Comparison of ENCODE assay signal across 11 cellular contexts in the genomic region with DNA sequence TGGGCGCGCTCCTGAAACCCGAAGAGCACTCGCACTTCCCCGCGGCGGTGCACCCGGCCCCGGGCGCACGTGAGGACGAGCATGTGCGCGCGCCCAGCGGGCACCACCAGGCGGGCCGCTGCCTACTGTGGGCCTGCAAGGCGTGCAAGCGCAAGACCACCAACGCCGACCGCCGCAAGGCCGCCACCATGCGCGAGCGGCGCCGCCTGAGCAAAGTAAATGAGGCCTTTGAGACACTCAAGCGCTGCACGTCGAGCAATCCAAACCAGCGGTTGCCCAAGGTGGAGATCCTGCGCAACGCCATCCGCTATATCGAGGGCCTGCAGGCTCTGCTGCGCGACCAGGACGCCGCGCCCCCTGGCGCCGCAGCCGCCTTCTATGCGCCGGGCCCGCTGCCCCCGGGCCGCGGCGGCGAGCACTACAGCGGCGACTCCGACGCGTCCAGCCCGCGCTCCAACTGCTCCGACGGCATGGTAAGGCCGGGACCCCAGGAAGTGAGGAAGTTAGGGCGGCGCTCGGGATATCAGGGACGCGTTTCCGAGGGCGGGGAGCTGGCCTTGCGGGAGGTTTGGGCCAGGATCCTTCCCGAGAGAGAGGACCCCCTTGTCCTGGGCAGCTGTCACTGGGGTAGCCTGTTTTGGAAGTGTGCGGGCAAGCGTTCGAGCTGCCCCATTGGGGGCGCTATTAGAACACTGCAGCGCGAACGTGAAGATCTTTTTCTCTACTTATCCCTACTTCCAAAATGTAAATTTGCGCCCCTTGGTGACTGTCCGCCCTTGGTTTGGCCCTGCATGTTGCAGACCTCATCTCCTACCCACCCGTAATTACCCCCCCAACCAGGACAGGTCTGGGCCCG. TPM values are rescaled to one million over a fixed set of nuclear protein-coding genes. Genes with fewer than 3 reads are reported as not detected.
DNase-seq lines count a peak whose midpoint lies in the region; ATAC-seq, FAIRE-seq and TF ChIP-seq lines count a peak whose summit lies in the region.
"Had no signal": no experiment of that assay in that cellular context is flagged by ENCODE, and none has a peak within 500 bp of the region (broad histone marks: within the 10 kb centered on the region; RNA-seq: fewer than 3 reads in every experiment).

No MANE protein-coding gene starts in this region.

- peak; percentile 62 for TF ChIP-seq CTCF in Panc1 (IDR thresholded peaks at IDR 0.05)
- TF ChIP-seq CTCF in cardiac muscle cell (IDR thresholded peaks at IDR 0.05; ENCODE audit: low read depth, low read length), result peak; percentile 20
- TF ChIP-seq CTCF in psoas muscle (IDR thresholded peaks at IDR 0.05), result peak; percentile 50

- H3K4me1 ChIP-seq in Panc1 (ENCODE audit: control insufficient read depth, insufficient read depth, low read length) (no peaks in the 10 kb centered on the region), cardiac muscle cell (ENCODE audit: low read depth) (no peaks in the 10 kb centered on the region), psoas muscle (peaks cover 10% of the 10 kb centered on the region)

- ATAC-seq in Panc1, result 0 out of 2 replicates have a peak, but pooled peaks have one; percentile 48
- peak; percentile 33 to 69 (median 65) for ATAC-seq in psoas muscle
- no peak for ATAC-seq in GM18909 (IDR thresholded peaks at IDR 0.05; ENCODE audit: poor library complexity, unreplicated experiment)

- CTCF ChIA-PET in Panc1 (lab: Charles Lee), result interaction anchor here (1.2 kb wide), 1 partner anchor 121 kb away, joined by 3 read pairs; no protein-coding TSS in a partner anchor

- no peak for TF ChIP-seq POLR2A in GM12892 (IDR thresholded peaks at IDR 0.05; ENCODE audit: low read depth, low read length)

- intact Hi-C loops in Panc1 (cut with micrococcal nuclease; ENCODE audit: unreplicated experiment), result no loop called here
- intact Hi-C loops in psoas muscle (cut with DNase I), result loop anchor here (2.0 to 10.0 kb wide), 6 partner anchors 33 to 645 kb away; a partner anchor contains a TSS

- POLR2A ChIA-PET in Panc1 (lab: Charles Lee), result no interaction called here

- no peak overlapping the region for H3K4me3 ChIP-seq in Panc1 (ENCODE audit: low read depth in 2 of 2, low read length in 2 of 2)
- no peak overlapping the region for H3K4me3 ChIP-seq in cardiac muscle cell
- peak overlapping the region; percentile 75 for H3K4me3 ChIP-seq in psoas muscle
- H3K4me3 ChIP-seq: transverse colon had no signal

- DNase-seq in DMS53 (lab: John Stamatoyannopoulos, UW) (peak; percentile 53), DMS53 treated with DMSO at 0.1 percent for 48 hours (lab: John Stamatoyannopoulos, UW; ENCODE audit: unreplicated experiment) (no peak), Panc1 (ENCODE audit: low read depth, low spot score) (no peak), cardiac muscle cell (ENCODE audit: low read depth in 1 of 2, low spot score in 1 of 2) (peak; percentile 40 to 52), psoas muscle (peak in 1 of 2 donors; percentile 83), GM12892 (ENCODE audit: insufficient read length) (no peak), A172 (ENCODE audit: low spot score) (no peak)
- DNase-seq: stimulated activated CD4-positive, alpha-beta T cell treated with anti-CD3 and anti-CD28 coated beads, Interleukin-4, amount 100 ng/mL, for 24 hours; transverse colon had no signal

- FAIRE-seq in GM12892 (lab: Jason Lieb, UNC), result no peak

- WGBS in psoas muscle, 3 donors, result 1% methylated on average over 64 to 84 of the region's 84 CpGs

- in situ Hi-C loops in Panc1 (cut with HindIII; ENCODE audit: low pct_unique_long_range_greater_than_20kb, low sequenced_read_pairs), result no loop called here

- peaks cover 25% of the 10 kb centered on the region for H3K27me3 ChIP-seq in Panc1 (ENCODE audit: control insufficient read depth, insufficient read depth, low read length)
- peaks cover 100% of the 10 kb centered on the region for H3K27me3 ChIP-seq in cardiac muscle cell
- peaks cover 0 to 14% (median 0%) of the 10 kb centered on the region in 3 donors for H3K27me3 ChIP-seq in psoas muscle (ENCODE audit: insufficient read depth in 3 of 3, low read length in 2 of 3)

- H3K36me3 ChIP-seq in Panc1 (ENCODE audit: control insufficient read depth, insufficient read depth, low read length), result no peaks in the 10 kb centered on the region
- H3K36me3 ChIP-seq in cardiac muscle cell, result no peaks in the 10 kb centered on the region
- peaks cover 0 to 22% of the 10 kb centered on the region in 2 donors for H3K36me3 ChIP-seq in psoas muscle (ENCODE audit: insufficient read depth in 1 of 2, low read depth in 1 of 2)
- H3K36me3 ChIP-seq: transverse colon had no signal

- BruUV-seq in Panc1 (replicated peaks; lab: Mats Ljungman, UMichigan), result no TSS peak

- no peaks in the 10 kb centered on the region for H3K9me3 ChIP-seq in Panc1 (ENCODE audit: control insufficient read depth, insufficient read depth, low read depth, low read length)
- no peaks in the 10 kb centered on the region for H3K9me3 ChIP-seq in cardiac muscle cell (ENCODE audit: low read depth)
- H3K9me3 ChIP-seq in psoas muscle, result no peaks in the 10 kb centered on the region
- H3K9me3 ChIP-seq: transverse colon had no signal

- H3K27ac ChIP-seq in Panc1 (ENCODE audit: low read length) (no peak overlapping the region), cardiac muscle cell (no peak overlapping the region), psoas muscle (peak overlapping the region; percentile 94)
- H3K27ac ChIP-seq: transverse colon had no signal

RNA-seq across cellular contexts. Expression of a gene that starts 0.8 kb away (rescaled TPM):
- total RNA-seq in Panc1 (2021; ENCODE audit: unreplicated experiment) (not detected), cardiac muscle cell (not detected in 2 replicates), psoas muscle (10 to 100 TPM; 45.6 to 95.7 (median 60.4) TPM)
- polyA plus RNA-seq in Panc1 (2012; ENCODE audit: insufficient read length), result not detected
- polyA plus RNA-seq in cardiac muscle cell (not detected in 2 replicates), psoas muscle (10 to 100 TPM in 1 of 3 donors, 1 to 10 TPM in 2; 5.0 to 63.6 (median 6.8) TPM)
- not detected for polyA plus RNA-seq in GM12892 (2012; ENCODE audit: missing spikeins)
- not detected in 2 replicates for total RNA-seq in A172 (2014; rRNA removed; shearing (Covaris generic))
- total RNA-seq: activated T-helper 2 cell treated with anti-CD3 and anti-CD28 coated beads, Interferon-gamma antibody, Interleukin-2, Interleukin-4, amounts not matched to agents 10 μg/mL and 5 μg/mL and 100 μg/mL, durations not matched to agents 14 hours and 24 hours and 36 hours; transverse colon had no signal

RNA-seq across cellular contexts. Expression of a gene that starts 14.4 kb away (rescaled TPM):
- 0.95 TPM for total RNA-seq in Panc1 (2021; ENCODE audit: unreplicated experiment)
- polyA plus RNA-seq in Panc1 (2012; ENCODE audit: insufficient read length), result 3.0 TPM
- total RNA-seq in cardiac muscle cell, result 0.04 TPM in 1 of 2 replicates, not detected in the other
- 0.46 and 0.49 TPM in 2 replicates for polyA plus RNA-seq in cardiac muscle cell
- total RNA-seq in psoas muscle, result 1 to 10 TPM in 1 of 4 donors, under 1 TPM in 3; 0.05 to 1.1 (median 0.47) TPM
- under 1 TPM; 0.01 to 0.13 (median 0.05) TPM for polyA plus RNA-seq in psoas muscle
- polyA plus RNA-seq in GM12892 (2012; ENCODE audit: missing spikeins), result 0.47 TPM
- not detected in 2 replicates for total RNA-seq in A172 (2014; rRNA removed; shearing (Covaris generic))
- total RNA-seq: activated T-helper 2 cell treated with anti-CD3 and anti-CD28 coated beads, Interferon-gamma antibody, Interleukin-2, Interleukin-4, amounts not matched to agents 10 μg/mL and 5 μg/mL and 100 μg/mL, durations not matched to agents 14 hours and 24 hours and 36 hours had no signal

Comparison
In these comparisons a context has a peak if more than half of its experiments do, and no peak if none do; other contexts are left out.
1. DNase-seq: peak in DMS53 (single experiment) and cardiac muscle cell (2 of 2); none in DMS53 treated with DMSO at 0.1 percent for 48 hours (single experiment), Panc1 (single experiment), GM12892 (single experiment) and A172 (single experiment).
2. RNA of a gene that starts 0.8 kb away (total RNA-seq): 45.6 to 95.7 TPM in psoas muscle; not detected in Panc1 (single experiment), not detected in cardiac muscle cell and not detected in A172; every median in the first group is over 10 times any median in the second.
3. Peak in every context shown above with its lines, with median percentiles within 50 percentile points of each other: CTCF ChIP-seq.